Comparison of ENCODE assay signal across 16 cellular contexts in the genomic region with DNA sequence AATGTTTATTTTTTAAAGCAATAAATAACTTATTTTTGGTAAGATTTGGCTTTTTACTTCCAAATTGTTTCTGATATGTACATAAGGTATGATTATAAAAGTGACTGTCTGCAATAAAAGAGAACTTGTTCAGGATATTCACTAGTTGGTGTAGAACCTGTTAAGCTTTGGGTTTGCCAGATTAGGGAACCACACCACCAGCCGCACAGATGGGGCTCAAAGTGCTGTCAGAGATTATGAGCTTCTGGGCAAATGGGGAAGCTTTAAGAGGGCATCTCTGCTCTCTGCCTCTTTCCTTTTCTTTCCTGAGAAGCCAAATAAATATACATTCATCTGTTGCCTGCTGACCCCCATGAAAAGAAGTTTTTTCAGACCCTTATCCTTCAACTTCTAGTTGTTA. TPM values are rescaled to one million over a fixed set of nuclear protein-coding genes. Genes with fewer than 3 reads are reported as not detected.
A peak's percentile ranks its signal among the peaks of the same experiment; 100 is the strongest.
DNase-seq lines count a peak whose midpoint lies in the region; ATAC-seq, FAIRE-seq and TF ChIP-seq lines count a peak whose summit lies in the region.
"Had no signal": no experiment of that assay in that cellular context is flagged by ENCODE, and none has a peak within 500 bp of the region (broad histone marks: within the 10 kb centered on the region; RNA-seq: fewer than 3 reads in every experiment).

No MANE protein-coding gene starts in this region.

- TF ChIP-seq CTCF in left lung (IDR thresholded peaks at IDR 0.05), result no peak

- DNase-seq in Ammon's horn (ENCODE audit: low spot score), result peak; percentile 14
- no peak for DNase-seq in GM12891 (ENCODE audit: insufficient read length, low spot score)
- DNase-seq in OCI-M1 (lab: John Stamatoyannopoulos, UW), result peak; percentile 95
- DNase-seq in left lung, result no peak
- no peak for DNase-seq in HTR-8/SVneo (ENCODE audit: insufficient read length, low spot score)
- no peak for DNase-seq in activated CD4-positive, CD25-positive, alpha-beta regulatory T cell (lab: John Stamatoyannopoulos, UW)
- DNase-seq in NCI-H1436 (lab: John Stamatoyannopoulos, UW), result no peak
- DNase-seq: activated CD4-positive, alpha-beta T cell treated with anti-CD3 and anti-CD28 coated beads for 36 hours; activated T-cell treated with anti-CD3 and anti-CD28 coated beads, Interleukin-2, amount 50 U/mL, for 24 hours; amniotic stem cell; BE2C; HFFc6 had no signal

- H3K36me3 ChIP-seq in left lung, result peaks cover 0 to 32% of the 10 kb centered on the region in 2 donors
- H3K36me3 ChIP-seq: prostate gland had no signal

- peaks cover 0 to 11% of the 10 kb centered on the region in 2 donors for H3K4me1 ChIP-seq in left lung
- H3K4me1 ChIP-seq: BE2C, prostate gland had no signal

- FAIRE-seq in GM12891 (lab: Jason Lieb, UNC), result no peak
- no peak for FAIRE-seq in HTR-8/SVneo (lab: Jason Lieb, UNC)
- FAIRE-seq: keratinocyte had no signal

- H3K9me3 ChIP-seq in left lung, result no peaks in the 10 kb centered on the region
- H3K9me3 ChIP-seq: BE2C, prostate gland had no signal

- intact Hi-C loops in left lung (cut with DNase I), result no loop called here

- TF ChIP-seq POLR2A in GM12891 (IDR thresholded peaks at IDR 0.05; ENCODE audit: low read depth, low read length), result no peak

- no peaks in the 10 kb centered on the region for H3K27me3 ChIP-seq in left lung
- H3K27me3 ChIP-seq: BE2C had no signal

- no peak overlapping the region for H3K27ac ChIP-seq in left lung
- H3K27ac ChIP-seq: epithelial cell of prostate, prostate gland had no signal

- H3K4me3 ChIP-seq in left lung, result no peak overlapping the region
- H3K4me3 ChIP-seq: prostate gland had no signal

- ATAC-seq in left lung (peak; percentile 24), GM18502 (IDR thresholded peaks at IDR 0.05; ENCODE audit: poor library complexity, unreplicated experiment) (no peak)

TF ChIP-seq in GM12891, 5 proteins besides CTCF, POLR2A, EP300 and RAD21:
- 0 out of 2 replicates have a peak, but pooled peaks have one; percentile 30 for TF ChIP-seq POLR2AphosphoS5 (IDR thresholded peaks at IDR 0.05; ENCODE audit: low read depth, low read length)
- TF ChIP-seq TAF1 (IDR thresholded peaks at IDR 0.05; ENCODE audit: low read depth, low read length), result no peak

RNA-seq across cellular contexts. Expression of gene IVNS1ABP, which starts 25.4 kb away (rescaled TPM):
- 52.5 TPM for polyA plus RNA-seq in GM12891 (2012; ENCODE audit: low read depth, missing spikeins)
- 100 to 1,000 TPM in 1 of 2 donors, 10 to 100 TPM in 1; 74.3 to 134 TPM for total RNA-seq in left lung

Comparison
In these comparisons a context has a peak if more than half of its experiments do, and no peak if none do; other contexts are left out.
1. DNase-seq: peak in Ammon's horn (single experiment) and OCI-M1 (single experiment); none in GM12891 (single experiment), left lung (0 of 2), HTR-8/SVneo (single experiment), activated CD4-positive, CD25-positive, alpha-beta regulatory T cell (0 of 4) and NCI-H1436 (single experiment).